Comparison of ENCODE assay signal across 7 cellular contexts in the genomic region with DNA sequence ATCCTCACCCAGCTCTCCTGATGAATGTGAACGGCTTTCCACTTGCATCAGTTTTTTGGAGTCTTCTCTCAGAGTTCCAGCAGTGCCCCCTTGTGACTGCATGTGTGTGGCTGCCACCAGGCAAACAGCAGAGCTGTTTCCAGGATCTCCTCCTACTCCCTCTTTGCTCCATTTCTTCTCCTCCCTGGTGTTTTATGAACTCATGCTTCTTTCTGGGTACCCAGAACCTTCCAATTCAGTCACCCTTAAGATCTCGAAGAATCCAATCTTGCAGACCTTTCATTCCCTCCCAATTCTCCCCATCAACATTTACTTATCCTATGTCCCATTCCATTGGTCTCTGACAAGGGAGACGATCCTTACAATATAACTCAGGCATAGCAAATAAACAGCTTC. TPM values are rescaled to one million over a fixed set of nuclear protein-coding genes. Genes with fewer than 3 reads are reported as not detected.
A peak's percentile ranks its signal among the peaks of the same experiment; 100 is the strongest.
DNase-seq lines count a peak whose midpoint lies in the region; ATAC-seq, FAIRE-seq and TF ChIP-seq lines count a peak whose summit lies in the region.

No MANE protein-coding gene starts in this region.

- TF ChIP-seq EP300 in SK-N-SH (IDR thresholded peaks at IDR 0.05; ENCODE audit: borderline replicate concordance in 1 of 2, low read depth in 1 of 2, low read length in 1 of 2) (no peak), stomach (IDR thresholded peaks at IDR 0.05) (no peak)

- no peak for TF ChIP-seq POLR2A in stomach (IDR thresholded peaks at IDR 0.05)

- no peaks in the 10 kb centered on the region for H3K27me3 ChIP-seq in SK-N-SH (ENCODE audit: insufficient read depth)
- no peaks in the 10 kb centered on the region for H3K27me3 ChIP-seq in colonic mucosa
- peaks cover 0 to 5% (median 0%) of the 10 kb centered on the region in 3 donors for H3K27me3 ChIP-seq in stomach

- TF ChIP-seq CTCF in LNCAP (IDR thresholded peaks at IDR 0.05), result peak; percentile 60
- peak; percentile 83 for TF ChIP-seq CTCF in SK-N-SH (IDR thresholded peaks at IDR 0.05)
- TF ChIP-seq CTCF in colonic mucosa (IDR thresholded peaks at IDR 0.05), result peak; percentile 43
- TF ChIP-seq CTCF in stomach (IDR thresholded peaks at IDR 0.05), result peak in 5 of 7 experiments; percentile 29 to 65 (median 58)

- H3K9me3 ChIP-seq in SK-N-SH (no peaks in the 10 kb centered on the region), colonic mucosa (no peaks in the 10 kb centered on the region), stomach (no peaks in the 10 kb centered on the region)

- no peak overlapping the region for H2AFZ ChIP-seq in SK-N-SH (ENCODE audit: low read depth)

- CTCF ChIA-PET in SK-N-SH (lab: Yijun Ruan, JAX), result interaction anchor here (0.6 to 3.2 kb wide), 22 partner anchors 11 to 697 kb away, joined by 3 to 46 read pairs (median 4); partner anchors contain the start of gene GEMIN8

- TF ChIP-seq RAD21 in SK-N-SH (IDR thresholded peaks at IDR 0.05; ENCODE audit: low read length), result peak; percentile 73

- H3K79me2 ChIP-seq in SK-N-SH (ENCODE audit: insufficient read depth), result no peaks in the 10 kb centered on the region

- H3K4me2 ChIP-seq in SK-N-SH, result no peak overlapping the region

- H3K9ac ChIP-seq in SK-N-SH (no peak overlapping the region), colonic mucosa (ENCODE audit: low read depth in 2 of 2, low read length in 2 of 2) (no peak overlapping the region)

- WGBS in SK-N-SH (ENCODE audit: low lambda C conversion rate), result 40% methylated on average over 3 of the region's 3 CpGs
- 29 to 36% (median 31%) methylated on average over 3 of the region's 3 CpGs for WGBS in stomach, 5 donors

- DNase-seq in SK-N-SH, result peak; percentile 40
- peak; percentile 64 for DNase-seq in colonic mucosa
- DNase-seq in left kidney (ENCODE audit: low read depth, low spot score), result peak; percentile 80
- peak; percentile 71 for DNase-seq in stomach

- POLR2A ChIA-PET in SK-N-SH (lab: Yijun Ruan, JAX), result no interaction called here

- no peak for ATAC-seq in HG03097 (IDR thresholded peaks at IDR 0.05; ENCODE audit: low FRiP score, unreplicated experiment)

- H3K4me3 ChIP-seq in SK-N-SH (ENCODE audit: low read depth in 2 of 2, low read length in 1 of 2), result no peak overlapping the region
- H3K4me3 ChIP-seq in colonic mucosa, result no peak overlapping the region
- no peak overlapping the region for H3K4me3 ChIP-seq in stomach

- FAIRE-seq in G401.6 (lab: Jason Lieb, UNC), result peak; percentile 51

- intact Hi-C loops in colonic mucosa (cut with DNase I), result no loop called here
- intact Hi-C loops in stomach (cut with DNase I; ENCODE audit: low total_unique reads), result loop anchor here (5.0 to 10.0 kb wide), 2 partner anchors 139 to 389 kb away; no protein-coding TSS in a partner anchor

- no peaks in the 10 kb centered on the region for H4K20me1 ChIP-seq in SK-N-SH (ENCODE audit: insufficient read depth)

- H3K9me2 ChIP-seq in SK-N-SH, result no peaks in the 10 kb centered on the region

- H3F3A ChIP-seq in SK-N-SH (replicated peaks; ENCODE audit: insufficient read depth), result peaks cover 10% of the 10 kb centered on the region

- H3K27ac ChIP-seq in SK-N-SH (ENCODE audit: low read depth in 2 of 2, low read length in 1 of 2) (no peak overlapping the region), colonic mucosa (no peak overlapping the region), stomach (no peak overlapping the region)

- no peaks in the 10 kb centered on the region for H3K36me3 ChIP-seq in SK-N-SH (replicated peaks in 1 of 2; ENCODE audit: control insufficient read depth in 1 of 2, insufficient read depth in 2 of 2, low read length in 1 of 2)
- H3K36me3 ChIP-seq in colonic mucosa, result no peaks in the 10 kb centered on the region
- H3K36me3 ChIP-seq in stomach, result no peaks in the 10 kb centered on the region

- no peaks in the 10 kb centered on the region for H3K4me1 ChIP-seq in SK-N-SH (ENCODE audit: control insufficient read depth in 1 of 2, insufficient read depth in 2 of 2, low read depth in 1 of 2, low read length in 1 of 2)
- H3K4me1 ChIP-seq in colonic mucosa, result no peaks in the 10 kb centered on the region
- peaks cover 0 to 16% (median 0%) of the 10 kb centered on the region in 4 donors for H3K4me1 ChIP-seq in stomach

TF ChIP-seq in SK-N-SH, 30 proteins besides CTCF, POLR2A, EP300 and RAD21:
- TF ChIP-seq FOXM1 (IDR thresholded peaks at IDR 0.05; ENCODE audit: low read depth) (no peak), SMC3 (IDR thresholded peaks at IDR 0.05; ENCODE audit: low read depth, low read length) (peak; percentile 84)

RNA-seq across cellular contexts. Expression of gene TCEANC, which starts 6.8 kb away (rescaled TPM):
- polyA plus RNA-seq in SK-N-SH (2012; rRNA removed) (0.84 and 1.2 TPM in 2 replicates), stomach (1 to 10 TPM; 1.2 to 3.8 (median 1.2) TPM)
- 1.0 and 1.2 TPM in 2 replicates for polyA plus RNA-seq in SK-N-SH (2012; cell fraction: cytosol; rRNA removed)
- 1.4 and 2.2 TPM in 2 replicates for polyA plus RNA-seq in SK-N-SH (2012; cell fraction: nucleus; rRNA removed)
- total RNA-seq in colonic mucosa (1 to 10 TPM; 2.9 to 3.5 TPM), stomach (10 to 100 TPM in 2 of 5 donors, 1 to 10 TPM in 3; 3.2 to 25.7 (median 5.9) TPM)

RNA-seq across cellular contexts. Expression of gene RAB9A, which starts 42.8 kb away (rescaled TPM):
- 15.3 and 16.6 TPM in 2 replicates for polyA plus RNA-seq in SK-N-SH (2012; rRNA removed)
- 19.6 and 29.5 TPM in 2 replicates for polyA plus RNA-seq in SK-N-SH (2012; cell fraction: cytosol; rRNA removed)
- polyA plus RNA-seq in SK-N-SH (2012; cell fraction: nucleus; rRNA removed), result 3.9 and 11.4 TPM in 2 replicates
- total RNA-seq in colonic mucosa, result 10 to 100 TPM; 23.0 to 67.1 TPM
- total RNA-seq in stomach, result 10 to 100 TPM in 3 of 5 donors, 1 to 10 TPM in 2; 2.6 to 55.1 (median 10.4) TPM
- polyA plus RNA-seq in stomach, result 10 to 100 TPM; 12.4 to 33.6 (median 26.6) TPM
